10 cellular contexts compared by ENCODE assay signal in the genomic region with DNA sequence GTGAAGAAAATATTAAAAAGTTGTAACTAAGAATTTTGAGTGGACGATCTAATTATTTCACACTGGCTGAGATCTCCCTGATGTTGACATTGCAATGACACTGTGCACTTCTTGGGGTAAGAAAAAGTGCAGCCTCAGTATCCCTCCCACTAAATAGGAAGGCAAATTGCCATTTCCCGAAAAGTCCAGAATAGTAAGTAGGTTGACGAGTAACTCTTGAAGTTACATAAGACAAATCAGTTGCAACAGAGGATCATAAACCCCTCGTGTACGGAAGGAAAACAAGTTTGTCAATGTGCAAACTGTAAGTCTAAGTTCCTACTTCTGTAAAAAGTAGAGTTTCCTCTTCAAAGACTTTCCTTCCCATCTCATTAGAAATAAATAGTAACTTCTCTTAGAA. TPM values are rescaled to one million over a fixed set of nuclear protein-coding genes. Genes with fewer than 3 reads are reported as not detected.
"Had no signal": no experiment of that assay in that cellular context is flagged by ENCODE, and none has a peak within 500 bp of the region (broad histone marks: within the 10 kb centered on the region; RNA-seq: fewer than 3 reads in every experiment).

No MANE protein-coding gene starts in this region.

RNA-seq across cellular contexts. Expression of a gene that starts 21.8 kb away (rescaled TPM):
- total RNA-seq: activated B cell treated with CpG ODN at 0.5 μM for 24 hours; activated CD4-positive, alpha-beta T cell treated with anti-CD3 and anti-CD28 coated beads, Interleukin-2, amount 10 ng/mL, durations not matched to agents 24 days and 14 days; activated CD8-positive, alpha-beta memory T cell treated with anti-CD3 and anti-CD28 coated beads, Interleukin-2, amount 10 ng/mL, durations not matched to agents 7 days and 5 days; activated T-helper 1 cell treated with anti-CD3 and anti-CD28 coated beads, Interleukin-12 subunit alpha, Interleukin-12 subunit beta, Interleukin-2, Interleukin-4 antibody, amounts not matched to agents 30 ng/mL and 10 ng/mL and 1 ng/mL, durations not matched to agents 14 hours and 24 hours and 36 hours; ascending aorta; body of pancreas; bronchial epithelial cell; MCF 10A; Peyer's patch; T-helper 17 cell had no signal
